ENCODE assay signal across 8 cellular contexts in the genomic region with DNA sequence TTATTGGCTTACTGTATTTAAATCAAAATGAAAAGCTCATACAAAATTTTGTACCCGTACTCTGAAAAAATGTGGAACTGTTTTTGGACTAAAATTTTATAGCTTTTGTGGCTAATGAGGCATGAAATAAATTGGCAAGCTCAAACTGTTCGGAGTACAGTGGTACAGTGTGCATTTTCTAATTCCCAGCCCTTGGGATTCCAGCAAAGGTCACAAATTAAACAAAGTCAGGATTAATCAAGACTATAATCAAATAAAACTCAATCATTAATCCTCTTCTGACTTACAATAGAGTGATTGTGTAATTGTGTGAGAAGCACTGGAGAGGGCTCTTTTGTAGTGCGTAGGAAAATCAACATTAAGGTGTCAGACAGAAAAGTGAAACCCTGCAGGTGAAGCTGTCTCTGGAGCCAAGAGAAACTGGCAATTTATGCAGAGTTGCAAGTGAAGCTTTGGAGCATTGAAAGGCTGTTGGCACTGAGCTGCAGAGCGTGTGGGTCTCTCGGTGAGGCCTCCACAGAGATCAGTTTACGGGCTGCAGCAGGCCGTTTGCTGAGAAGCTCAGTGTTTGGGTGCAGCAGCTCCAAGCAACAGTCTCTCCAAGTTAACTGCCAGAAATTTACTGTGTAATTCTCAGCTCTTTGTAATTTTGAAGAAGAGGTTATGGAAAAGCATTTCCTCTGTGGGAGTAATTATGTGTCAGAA.
DNase-seq lines count a peak whose midpoint lies in the region; ATAC-seq, FAIRE-seq and TF ChIP-seq lines count a peak whose summit lies in the region.

No MANE protein-coding gene starts in this region.

- H3K9ac ChIP-seq in NT2/D1 (ENCODE audit: insufficient read length, low read depth): peak overlapping the region; percentile 13
- H3K9ac ChIP-seq in rectal smooth muscle tissue (ENCODE audit: low read length): no peak overlapping the region

- H3K27me3 ChIP-seq in NT2/D1 (ENCODE audit: insufficient read depth, insufficient read length) (no peaks in the 10 kb centered on the region), rectal smooth muscle tissue (ENCODE audit: control insufficient read depth, insufficient read depth, low read length) (no peaks in the 10 kb centered on the region)

- no peak for FAIRE-seq in GM19239 (lab: Jason Lieb, UNC)

- H3K4me3 ChIP-seq in NT2/D1 (ENCODE audit: insufficient read length, low read depth) (no peak overlapping the region), fibroblast of pulmonary artery (replicated peaks; ENCODE audit: low read depth, low read length) (no peak overlapping the region), rectal smooth muscle tissue (ENCODE audit: low read length) (peak overlapping the region; percentile 13)

- H3K4me1 ChIP-seq in NT2/D1 (ENCODE audit: insufficient read depth, insufficient read length) (no peaks in the 10 kb centered on the region), rectal smooth muscle tissue (ENCODE audit: control insufficient read depth, insufficient read depth, low read length) (peaks cover 14% of the 10 kb centered on the region)

- POLR2A ChIA-PET in HEK293T (lab: Yijun Ruan, JAX): no interaction called here

- peak overlapping the region; percentile 59 for H3K27ac ChIP-seq in rectal smooth muscle tissue (ENCODE audit: low read depth, low read length)

- no peak for ATAC-seq in HG02840 (IDR thresholded peaks at IDR 0.05; ENCODE audit: low FRiP score, unreplicated experiment)

- H3K9me3 ChIP-seq in NT2/D1 (ENCODE audit: insufficient read depth, low read length): peaks cover 10% of the 10 kb centered on the region; the same call in 1 of the 2 replicates

- TF ChIP-seq CTCF in fibroblast of pulmonary artery (IDR thresholded peaks at IDR 0.05; ENCODE audit: low read length, missing control alignments): no peak

- CTCF ChIA-PET in HEK293T (lab: Yijun Ruan, JAX): interaction anchor here (0.6 to 0.8 kb wide), 2 partner anchors 12 to 201 kb away, joined by 3 read pairs; no protein-coding TSS in a partner anchor

- H3K36me3 ChIP-seq in NT2/D1 (ENCODE audit: insufficient read depth, insufficient read length, low read length): no peaks in the 10 kb centered on the region
- H3K36me3 ChIP-seq in rectal smooth muscle tissue (ENCODE audit: control insufficient read depth, insufficient read depth, low read length): peaks cover 2% of the 10 kb centered on the region

- peak; percentile 35 for DNase-seq in HEK293T (ENCODE audit: extremely low spot score)
- peak; percentile 32 for DNase-seq in NT2/D1 (ENCODE audit: low read depth, low spot score)
- DNase-seq in fibroblast of pulmonary artery (ENCODE audit: low read depth): peak; percentile 55
- no peak for DNase-seq in kidney glomerular epithelial cell (lab: John Stamatoyannopoulos, UW)
- no peak for DNase-seq in GM19238 (ENCODE audit: insufficient read length, low spot score)
- no peak for DNase-seq in GM19239 (ENCODE audit: insufficient read length, low spot score)

TF ChIP-seq in HEK293T, 16 proteins besides CTCF, POLR2A, EP300 and RAD21:
- TF ChIP-seq SP1 (IDR thresholded peaks at IDR 0.05) (no peak), TARDBP (IDR thresholded peaks at IDR 0.05) (no peak), FOXM1 (IDR thresholded peaks at IDR 0.05; ENCODE audit: borderline replicate concordance) (no peak), SUZ12 (IDR thresholded peaks at IDR 0.05) (no peak), BHLHE40 (IDR thresholded peaks at IDR 0.05; ENCODE audit: borderline replicate concordance) (no peak), NFRKB (IDR thresholded peaks at IDR 0.05) (no peak), CTBP1 (IDR thresholded peaks at IDR 0.05; ENCODE audit: borderline replicate concordance) (no peak), LEF1 (IDR thresholded peaks at IDR 0.05; ENCODE audit: borderline replicate concordance) (no peak), HDGF (IDR thresholded peaks at IDR 0.05; ENCODE audit: borderline replicate concordance) (no peak), FOXA1 (IDR thresholded peaks at IDR 0.05) (no peak), FOXK2 (IDR thresholded peaks at IDR 0.05) (no peak), ZNF384 (IDR thresholded peaks at IDR 0.05) (no peak)
- TF ChIP-seq, protein P1, sequence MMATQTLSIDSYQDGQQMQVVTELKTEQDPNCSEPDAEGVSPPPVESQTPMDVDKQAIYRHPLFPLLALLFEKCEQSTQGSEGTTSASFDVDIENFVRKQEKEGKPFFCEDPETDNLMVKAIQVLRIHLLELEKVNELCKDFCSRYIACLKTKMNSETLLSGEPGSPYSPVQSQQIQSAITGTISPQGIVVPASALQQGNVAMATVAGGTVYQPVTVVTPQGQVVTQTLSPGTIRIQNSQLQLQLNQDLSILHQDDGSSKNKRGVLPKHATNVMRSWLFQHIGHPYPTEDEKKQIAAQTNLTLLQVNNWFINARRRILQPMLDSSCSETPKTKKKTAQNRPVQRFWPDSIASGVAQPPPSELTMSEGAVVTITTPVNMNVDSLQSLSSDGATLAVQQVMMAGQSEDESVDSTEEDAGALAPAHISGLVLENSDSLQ (IDR thresholded peaks at IDR 0.05): no peak

Comparison
In these comparisons a context has a peak if more than half of its experiments do, and no peak if none do; other contexts are left out.
1. DNase-seq: peak in HEK293T (single experiment), NT2/D1 (single experiment) and fibroblast of pulmonary artery (single experiment); none in kidney glomerular epithelial cell (single experiment), GM19238 (single experiment) and GM19239 (single experiment).